In genomic region chr2:240898108-240898730, GRCh38 we compare ENCODE assay signal across 17 cellular contexts. TPM values are rescaled to one million over a fixed set of nuclear protein-coding genes. Genes with fewer than 3 reads are reported as not detected.
DNase-seq lines count a peak whose midpoint lies in the region; ATAC-seq and TF ChIP-seq lines count a peak whose summit lies in the region.
"Had no signal": no experiment of that assay in that cellular context is flagged by ENCODE, and none has a peak within 500 bp of the region (broad histone marks: within the 10 kb centered on the region; RNA-seq: fewer than 3 reads in every experiment).

No MANE protein-coding gene starts in this region.

- POLR2A ChIA-PET in SK-N-SH (lab: Yijun Ruan, JAX): no interaction called here

- H4K20me1 ChIP-seq in SK-N-SH (ENCODE audit: insufficient read depth): no peaks in the 10 kb centered on the region

- CTCF ChIA-PET in SK-N-SH (lab: Yijun Ruan, JAX): interaction anchor here (0.5 to 4.1 kb wide), 5 partner anchors 17 to 252 kb away, joined by 3 to 29 read pairs (median 5); partner anchors contain the start of gene PPP1R7

- DNase-seq in RWPE2 (ENCODE audit: low spot score) (no peak), heart left ventricle (peak in 4 of 5 donors; percentile 60 to 71 (median 61)), myocyte (ENCODE audit: low read depth) (peak; percentile 59), transverse colon (peak; percentile 35), SK-N-SH (no peak), RKO (ENCODE audit: low spot score) (no peak), ecto neural progenitor cell (ENCODE audit: low spot score) (no peak), T-helper 2 cell (no peak)
- DNase-seq: activated CD4-positive, alpha-beta memory T cell treated with anti-CD3 and anti-CD28 coated beads for 36 hours; effector memory CD8-positive, alpha-beta T cell; glutamatergic neuron; MV-4-11; nucleus accumbens; RPMI8226 had no signal

- TF ChIP-seq CTCF in RWPE2 (IDR thresholded peaks at IDR 0.05; ENCODE audit: poor library complexity, severe bottlenecking) (no peak), heart left ventricle (IDR thresholded peaks at IDR 0.05) (no peak), transverse colon (IDR thresholded peaks at IDR 0.05) (no peak), SK-N-SH (IDR thresholded peaks at IDR 0.05) (no peak)

- H3F3A ChIP-seq in SK-N-SH (replicated peaks; ENCODE audit: insufficient read depth): no peaks in the 10 kb centered on the region

- no peak for TF ChIP-seq RAD21 in SK-N-SH (IDR thresholded peaks at IDR 0.05; ENCODE audit: low read length)

- TF ChIP-seq EP300 in transverse colon (IDR thresholded peaks at IDR 0.05; ENCODE audit: low read depth): no peak
- TF ChIP-seq EP300 in SK-N-SH (IDR thresholded peaks at IDR 0.05; ENCODE audit: borderline replicate concordance in 1 of 2, low read depth in 1 of 2, low read length in 1 of 2): no peak

- TF ChIP-seq POLR2A in heart left ventricle (IDR thresholded peaks at IDR 0.05) (no peak), transverse colon (IDR thresholded peaks at IDR 0.05) (no peak)

- H2AFZ ChIP-seq in SK-N-SH (ENCODE audit: low read depth): no peak overlapping the region

- no peak overlapping the region for H3K9ac ChIP-seq in SK-N-SH

- peak; percentile 38; the same call in 1 of the 3 replicates for ATAC-seq in RWPE2 (ENCODE audit: low read depth)
- ATAC-seq in heart left ventricle: peak; percentile 70 to 78 (median 74)
- ATAC-seq: effector memory CD8-positive, alpha-beta T cell; GM12878 had no signal

- WGBS in heart left ventricle, 4 donors: 52 to 74% (median 61%) methylated on average over 16 to 17 of the region's 17 CpGs
- WGBS in transverse colon (ENCODE audit: low coverage in 1 of 2), 2 donors: 59% methylated on average over 17 of the region's 17 CpGs; no CpG with 5 or more reads in 1 of the 2 donors
- WGBS in SK-N-SH (ENCODE audit: low lambda C conversion rate): 75% methylated on average over 15 of the region's 17 CpGs

- H3K4me1 ChIP-seq in RWPE2 (ENCODE audit: insufficient read depth, poor library complexity, severe bottlenecking) (no peaks in the 10 kb centered on the region), heart left ventricle (peaks cover 0 to 26% (median 18%) of the 10 kb centered on the region in 12 donors), transverse colon (peaks cover 0 to 20% (median 0%) of the 10 kb centered on the region in 4 donors), SK-N-SH (ENCODE audit: control insufficient read depth in 1 of 2, insufficient read depth in 2 of 2, low read depth in 1 of 2, low read length in 1 of 2) (peaks cover 0 to 36% of the 10 kb centered on the region in 2 experiments; a peak in 1 of 4 replicates)

- H3K4me2 ChIP-seq in SK-N-SH: no peak overlapping the region

- H3K9me2 ChIP-seq in SK-N-SH: no peaks in the 10 kb centered on the region

- no peaks in the 10 kb centered on the region for H3K79me2 ChIP-seq in SK-N-SH (ENCODE audit: insufficient read depth)

- H3K4me3 ChIP-seq in RWPE2 (ENCODE audit: severe bottlenecking) (no peak overlapping the region), heart left ventricle (no peak overlapping the region), transverse colon (no peak overlapping the region), SK-N-SH (ENCODE audit: low read depth in 2 of 2, low read length in 1 of 2) (no peak overlapping the region)
- H3K4me3 ChIP-seq: GM12878 had no signal

- H3K9me3 ChIP-seq in RWPE2 (ENCODE audit: severe bottlenecking) (no peaks in the 10 kb centered on the region), heart left ventricle (peaks cover 0 to 8% (median 0%) of the 10 kb centered on the region in 12 donors), transverse colon (no peaks in the 10 kb centered on the region), SK-N-SH (no peaks in the 10 kb centered on the region)

- intact Hi-C loops in heart left ventricle (cut with DNase I) (no loop called here), transverse colon (cut with DNase I; ENCODE audit: low total_unique reads) (no loop called here)

- H3K27ac ChIP-seq in RWPE2 (ENCODE audit: poor library complexity, severe bottlenecking) (no peak overlapping the region), heart left ventricle (peak overlapping the region; percentile 17 to 87 (median 74)), transverse colon (peak overlapping the region in 3 of 4 donors; percentile 4 to 46 (median 44)), SK-N-SH (ENCODE audit: low read depth in 2 of 2, low read length in 1 of 2) (no peak overlapping the region)

- H3K27me3 ChIP-seq in RWPE2 (ENCODE audit: insufficient read depth, poor library complexity, severe bottlenecking) (no peaks in the 10 kb centered on the region), heart left ventricle (no peaks in the 10 kb centered on the region), transverse colon (peaks cover 10% of the 10 kb centered on the region), SK-N-SH (ENCODE audit: insufficient read depth) (no peaks in the 10 kb centered on the region)

- in situ Hi-C loops in transverse colon (cut with MboI; ENCODE audit: low pct_ligation_motif_present in 1 of 4, low pct_unique_long_range_greater_than_20kb in 1 of 4, low sequenced_read_pairs in 3 of 4): no loop called here

- H3K36me3 ChIP-seq in RWPE2 (ENCODE audit: low read depth): no peaks in the 10 kb centered on the region
- no peaks in the 10 kb centered on the region for H3K36me3 ChIP-seq in heart left ventricle
- no peaks in the 10 kb centered on the region for H3K36me3 ChIP-seq in transverse colon
- no peaks in the 10 kb centered on the region for H3K36me3 ChIP-seq in SK-N-SH (replicated peaks in 1 of 2; ENCODE audit: control insufficient read depth in 1 of 2, insufficient read depth in 2 of 2, low read length in 1 of 2)

TF ChIP-seq in SK-N-SH, 30 proteins besides CTCF, POLR2A, EP300 and RAD21 (continues in another document):
- no peak for TF ChIP-seq FOSL2 (IDR thresholded peaks at IDR 0.05; ENCODE audit: borderline replicate concordance, low read depth)
- no peak for TF ChIP-seq RXRA (IDR thresholded peaks at IDR 0.05; ENCODE audit: borderline replicate concordance, low read depth)
- TF ChIP-seq FOXM1 (IDR thresholded peaks at IDR 0.05; ENCODE audit: low read depth): no peak
- TF ChIP-seq USF1 (IDR thresholded peaks at IDR 0.05; ENCODE audit: borderline replicate concordance, low read depth): no peak
- TF ChIP-seq RFX5 (IDR thresholded peaks at IDR 0.05; ENCODE audit: low read length): no peak
- no peak for TF ChIP-seq FOXJ3 (CRISPR knock-in tag; IDR thresholded peaks at IDR 0.05)
- TF ChIP-seq SIN3A (IDR thresholded peaks at IDR 0.05; ENCODE audit: borderline replicate concordance, low read depth, low read length): no peak
- TF ChIP-seq JUND (IDR thresholded peaks at IDR 0.05): no peak
- no peak for TF ChIP-seq USF2 (IDR thresholded peaks at IDR 0.05; ENCODE audit: borderline replicate concordance, low read depth, low read length)
- no peak for TF ChIP-seq PBX3 (IDR thresholded peaks at IDR 0.05)

RNA-seq across cellular contexts. Expression of gene MAB21L4, which starts 2.3 kb away (rescaled TPM):
- total RNA-seq in heart left ventricle (under 1 TPM in 1 of 9 donors, not detected in 8; 0.75 TPM), myocyte (not detected in 2 replicates), transverse colon (10 to 100 TPM in 1 of 4 donors, 1 to 10 TPM in 2, not detected in 1; 4.9 to 11.6 (median 9.8) TPM)
- polyA plus RNA-seq in heart left ventricle (under 1 TPM in 1 of 2 donors, not detected in 1; 0.10 TPM), SK-N-SH (2012; rRNA removed) (not detected in 2 replicates)
- polyA plus RNA-seq in myocyte (2012): not detected
- polyA plus RNA-seq in SK-N-SH (2012; cell fraction: cytosol; rRNA removed): not detected in 2 replicates
- polyA plus RNA-seq in SK-N-SH (2012; cell fraction: nucleus; rRNA removed): not detected in 2 replicates
- total RNA-seq: activated CD4-positive, alpha-beta memory T cell treated with anti-CD3 and anti-CD28 coated beads for 36 hours; GM12878; HT1080 had no signal
- polyA plus RNA-seq: BJ had no signal

RNA-seq across cellular contexts. Expression of gene CROCC2, which starts 7.9 kb away (rescaled TPM):
- total RNA-seq in heart left ventricle (not detected), myocyte (0.05 TPM in 1 of 2 replicates, not detected in the other), transverse colon (not detected)
- polyA plus RNA-seq in heart left ventricle (not detected), SK-N-SH (2012; rRNA removed) (not detected in 2 replicates)
- not detected for polyA plus RNA-seq in myocyte (2012)
- polyA plus RNA-seq in SK-N-SH (2012; cell fraction: cytosol; rRNA removed): not detected in 2 replicates
- 0.01 and 0.06 TPM in 2 replicates for polyA plus RNA-seq in SK-N-SH (2012; cell fraction: nucleus; rRNA removed)
- total RNA-seq: activated CD4-positive, alpha-beta memory T cell treated with anti-CD3 and anti-CD28 coated beads for 36 hours; GM12878; HT1080 had no signal
- polyA plus RNA-seq: BJ, GM12878 had no signal

RNA-seq across cellular contexts. Expression of gene AGXT, which starts 29.6 kb away (rescaled TPM):
- total RNA-seq in heart left ventricle (not detected), myocyte (not detected in 2 replicates), transverse colon (1 to 10 TPM in 1 of 4 donors, under 1 TPM in 2, not detected in 1; 0.32 to 2.2 (median 0.82) TPM)
- polyA plus RNA-seq in heart left ventricle (under 1 TPM in 1 of 2 donors, not detected in 1; 0.06 TPM), SK-N-SH (2012; rRNA removed) (not detected in 2 replicates)
- polyA plus RNA-seq in myocyte (2012): not detected
- not detected in 2 replicates for polyA plus RNA-seq in SK-N-SH (2012; cell fraction: cytosol; rRNA removed)
- not detected in 2 replicates for polyA plus RNA-seq in SK-N-SH (2012; cell fraction: nucleus; rRNA removed)
- total RNA-seq: activated CD4-positive, alpha-beta memory T cell treated with anti-CD3 and anti-CD28 coated beads for 36 hours; HT1080 had no signal
- polyA plus RNA-seq: BJ, GM12878 had no signal

Comparison
In these comparisons a context has a peak if more than half of its experiments do, and no peak if none do; other contexts are left out.
1. DNase-seq: peak in heart left ventricle (4 of 5), myocyte (single experiment) and transverse colon (single experiment); none in RWPE2 (single experiment), SK-N-SH (single experiment), RKO (single experiment), ecto neural progenitor cell (single experiment) and T-helper 2 cell (0 of 5).
2. H3K27ac ChIP-seq: peak in heart left ventricle (12 of 12) and transverse colon (3 of 4); none in RWPE2 (single experiment) and SK-N-SH (0 of 2).